In the genomic region with DNA sequence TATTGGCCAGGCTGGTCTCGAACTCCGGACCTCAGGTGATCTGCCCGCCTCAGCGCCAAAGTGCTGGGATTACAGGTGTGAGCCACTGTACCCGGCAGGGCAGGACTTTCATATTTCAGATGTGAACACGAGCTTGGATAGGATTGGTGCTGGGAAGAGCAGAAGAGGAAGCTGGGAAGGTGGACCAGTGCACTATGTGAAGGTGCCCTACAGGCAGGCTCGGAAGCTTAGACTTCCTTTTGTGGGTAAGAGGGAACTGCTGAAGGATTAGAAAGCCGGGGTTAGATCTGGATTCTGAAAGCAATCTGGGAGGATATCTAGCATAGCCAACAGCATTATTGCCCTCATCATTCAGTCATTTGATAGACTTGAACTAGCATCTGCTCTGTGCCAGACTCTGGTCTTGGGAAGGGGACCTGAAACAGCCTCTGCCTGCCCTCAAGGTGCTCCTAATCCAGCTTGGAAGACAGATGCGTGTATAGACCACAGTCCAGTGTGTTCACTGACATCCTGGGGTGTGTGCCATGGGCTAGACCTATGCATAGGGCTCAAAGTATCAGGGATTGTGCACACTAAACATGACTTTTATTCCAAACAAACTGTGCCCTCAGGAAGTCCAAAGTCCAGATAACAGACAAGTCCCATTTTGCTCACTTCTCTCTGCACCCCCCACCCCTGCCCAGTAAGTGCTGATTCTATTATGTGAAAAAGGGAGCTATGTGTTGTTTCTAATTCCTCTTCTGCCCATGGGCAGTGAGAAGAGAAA, we compare ENCODE assay signal across 15 cellular contexts. TPM values are rescaled to one million over a fixed set of nuclear protein-coding genes. Genes with fewer than 3 reads are reported as not detected.
A peak's percentile ranks its signal among the peaks of the same experiment; 100 is the strongest.
DNase-seq lines count a peak whose midpoint lies in the region; ATAC-seq, FAIRE-seq and TF ChIP-seq lines count a peak whose summit lies in the region.
"Had no signal": no experiment of that assay in that cellular context is flagged by ENCODE, and none has a peak within 500 bp of the region (broad histone marks: within the 10 kb centered on the region; RNA-seq: fewer than 3 reads in every experiment).

No MANE protein-coding gene starts in this region.

- WGBS in H9 (ENCODE audit: extremely low coverage, insufficient read length, low lambda C conversion rate), result no CpG with 5 or more reads among the region's 9 CpGs

- H3K4me1 ChIP-seq in H9 (ENCODE audit: insufficient read depth, low read length), result peaks cover 2% of the 10 kb centered on the region; the same call in 1 of the 2 replicates

- no peak for FAIRE-seq in frontal cortex (lab: Jason Lieb, UNC)

- CTCF ChIA-PET in CD4-positive, alpha-beta T cell (lab: Charles Lee), result interaction anchor here (1.1 to 1.8 kb wide), 2 partner anchors 21 to 83 kb away, joined by 4 read pairs; no protein-coding TSS in a partner anchor
- CTCF ChIA-PET in activated CD8-positive, alpha-beta T cell treated with anti-CD3 and anti-CD28 coated beads, Interleukin-2, amount 10 ng/mL, durations not matched to agents 7 days and 5 days (lab: Charles Lee), result interaction anchor here (0.9 to 1.9 kb wide), 3 partner anchors 12 to 52 kb away, joined by 3 to 5 read pairs (median 3); no protein-coding TSS in a partner anchor

- no peaks in the 10 kb centered on the region for H3K9me3 Mint-ChIP-seq in CD4-positive, alpha-beta T cell
- H3K9me3 Mint-ChIP-seq in H9, result peaks cover 0 to 4% of the 10 kb centered on the region in 2 experiments; a peak in 2 of 5 replicates
- no peaks in the 10 kb centered on the region for H3K9me3 Mint-ChIP-seq in activated CD8-positive, alpha-beta T cell treated with anti-CD3 and anti-CD28 coated beads, Interleukin-2, amount 10 ng/mL, durations not matched to agents 7 days and 5 days (ENCODE audit: insufficient read depth)
- H3K9me3 Mint-ChIP-seq in memory B cell, result no peaks in the 10 kb centered on the region

- no peak overlapping the region for H3K9ac ChIP-seq in H9 (ENCODE audit: extremely low read depth, insufficient read length, low read length)

- no peak overlapping the region for H4K8ac ChIP-seq in H9 (replicated peaks; ENCODE audit: insufficient read length, low read depth, low read length)

- no peak overlapping the region for H3K56ac ChIP-seq in H9 (ENCODE audit: insufficient read length, low read depth, low read length)

- intact Hi-C loops in CD4-positive, alpha-beta T cell (cut with DNase I, micrococcal nuclease), result loop anchor here in 1 of 2 experiments (10.0 kb wide), 1 partner anchor 225 kb away; the partner anchor contains the start of gene TBC1D9B

- no peak overlapping the region for H3K18ac ChIP-seq in H9 (ENCODE audit: insufficient read length, low read depth, low read length)

- no peaks in the 10 kb centered on the region for H3K79me2 ChIP-seq in H9 (ENCODE audit: insufficient read depth, low read length)

- H3K4ac ChIP-seq in H9 (ENCODE audit: low read depth, low read length), result no peak overlapping the region

- no peak overlapping the region for H2BK12ac ChIP-seq in H9 (ENCODE audit: insufficient read length, low read depth, low read length)

- no peaks in the 10 kb centered on the region for H3K9me3 ChIP-seq in CD4-positive, alpha-beta T cell (ENCODE audit: control insufficient read depth, low read length)
- H3K9me3 ChIP-seq in H9 (ENCODE audit: control insufficient read depth, low read depth, low read length), result no peaks in the 10 kb centered on the region
- H3K9me3 ChIP-seq: tibial nerve had no signal

- H3K27me3 ChIP-seq in CD4-positive, alpha-beta T cell (ENCODE audit: control insufficient read depth, insufficient read depth, low read length), result no peaks in the 10 kb centered on the region
- no peaks in the 10 kb centered on the region for H3K27me3 ChIP-seq in H9 (ENCODE audit: insufficient read depth, low read length)
- H3K27me3 ChIP-seq: tibial nerve had no signal

- H3K23ac ChIP-seq in H9 (ENCODE audit: insufficient read length, low read depth, low read length), result no peak overlapping the region

- no peaks in the 10 kb centered on the region for H4K20me1 ChIP-seq in H9 (ENCODE audit: control insufficient read depth, insufficient read depth, insufficient read length)

- H3K4me3 Mint-ChIP-seq in CD4-positive, alpha-beta T cell, result peak overlapping the region; percentile 82
- H3K4me3 Mint-ChIP-seq in H9, result peak overlapping the region; percentile 39 to 42; a peak in 4 of 5 replicates
- peak overlapping the region; percentile 65 for H3K4me3 Mint-ChIP-seq in activated CD8-positive, alpha-beta T cell treated with anti-CD3 and anti-CD28 coated beads, Interleukin-2, amount 10 ng/mL, durations not matched to agents 7 days and 5 days
- peak overlapping the region; percentile 58 for H3K4me3 Mint-ChIP-seq in memory B cell

- H3K14ac ChIP-seq in H9 (ENCODE audit: insufficient read depth, low read length), result no peak overlapping the region

- no peak for TF ChIP-seq CTCF in CD4-positive, alpha-beta T cell (IDR thresholded peaks at IDR 0.05)
- TF ChIP-seq CTCF in H9 (conservative IDR thresholded peaks at IDR 0.05), result no peak

- H2BK5ac ChIP-seq in H9 (ENCODE audit: insufficient read length, low read length), result no peak overlapping the region

- no peak overlapping the region for H3T11ph ChIP-seq in H9 (ENCODE audit: low read length)

- H2BK120ac ChIP-seq in H9 (ENCODE audit: low read depth, low read length, poor library complexity, severe bottlenecking), result no peak overlapping the region

- H3K4me1 Mint-ChIP-seq in CD4-positive, alpha-beta T cell (ENCODE audit: low read depth), result peaks cover 35% of the 10 kb centered on the region
- H3K4me1 Mint-ChIP-seq in H9, result peaks cover 15 to 19% of the 10 kb centered on the region in 2 experiments
- H3K4me1 Mint-ChIP-seq in activated CD8-positive, alpha-beta T cell treated with anti-CD3 and anti-CD28 coated beads, Interleukin-2, amount 10 ng/mL, durations not matched to agents 7 days and 5 days (ENCODE audit: low read depth), result peaks cover 35% of the 10 kb centered on the region
- H3K4me1 Mint-ChIP-seq in memory B cell, result peaks cover 22% of the 10 kb centered on the region

- H2AK5ac ChIP-seq in H9 (ENCODE audit: insufficient read length, low read length), result no peak overlapping the region

- POLR2A ChIA-PET in CD4-positive, alpha-beta T cell (lab: Charles Lee), result interaction anchor here (0.5 to 3.7 kb wide), 8 partner anchors 9 to 1454 kb away, joined by 3 to 53 read pairs (median 4); partner anchors contain the start of genes CANX, HNRNPH1 and MAML1
- POLR2A ChIA-PET in activated CD8-positive, alpha-beta T cell treated with anti-CD3 and anti-CD28 coated beads, Interleukin-2, amount 10 ng/mL, durations not matched to agents 7 days and 5 days (lab: Charles Lee), result interaction anchor here (1.3 to 5.2 kb wide), 3 partner anchors 17 to 57 kb away, joined by 5 to 45 read pairs (median 22); partner anchors contain the start of genes CANX and HNRNPH1

- H3K27ac ChIP-seq in CD4-positive, alpha-beta T cell (ENCODE audit: low read depth, low read length), result no peak overlapping the region
- no peak overlapping the region for H3K27ac ChIP-seq in H9 (ENCODE audit: insufficient read length, low read depth, low read length)
- H3K27ac ChIP-seq: coronary artery had no signal

- H3K27me3 Mint-ChIP-seq in CD4-positive, alpha-beta T cell, result no peaks in the 10 kb centered on the region
- H3K27me3 Mint-ChIP-seq in H9 (ENCODE audit: low read depth) (peaks cover 4% of the 10 kb centered on the region), memory B cell (no peaks in the 10 kb centered on the region)
- H3K27me3 Mint-ChIP-seq in activated CD8-positive, alpha-beta T cell treated with anti-CD3 and anti-CD28 coated beads, Interleukin-2, amount 10 ng/mL, durations not matched to agents 7 days and 5 days (ENCODE audit: low read depth), result no peaks in the 10 kb centered on the region

- peak overlapping the region; percentile 83 for H3K27ac Mint-ChIP-seq in CD4-positive, alpha-beta T cell
- H3K27ac Mint-ChIP-seq in H9 (no peak overlapping the region; a peak in 1 of 7 replicates), memory B cell (no peak overlapping the region)
- peak overlapping the region; percentile 50 for H3K27ac Mint-ChIP-seq in activated CD8-positive, alpha-beta T cell treated with anti-CD3 and anti-CD28 coated beads, Interleukin-2, amount 10 ng/mL, durations not matched to agents 7 days and 5 days

- no peaks in the 10 kb centered on the region for H3K79me1 ChIP-seq in H9 (ENCODE audit: insufficient read depth, low read depth, low read length, poor library complexity, severe bottlenecking)

- H3K36me3 Mint-ChIP-seq in CD4-positive, alpha-beta T cell (ENCODE audit: low read depth), result peaks cover 9% of the 10 kb centered on the region
- H3K36me3 Mint-ChIP-seq in H9 (ENCODE audit: insufficient read depth in 1 of 3, low read depth in 3 of 3), result peaks cover 13 to 20% (median 18%) of the 10 kb centered on the region in 3 experiments
- H3K36me3 Mint-ChIP-seq in activated CD8-positive, alpha-beta T cell treated with anti-CD3 and anti-CD28 coated beads, Interleukin-2, amount 10 ng/mL, durations not matched to agents 7 days and 5 days (ENCODE audit: low read depth), result peaks cover 41% of the 10 kb centered on the region
- H3K36me3 Mint-ChIP-seq in memory B cell, result peaks cover under 1% of the 10 kb centered on the region

- DNase-seq in CD4-positive, alpha-beta T cell, result no peak
- DNase-seq in H9 (no peak), memory B cell (ENCODE audit: low spot score in 2 of 2) (no peak), OCI-M2 (lab: John Stamatoyannopoulos, UW; ENCODE audit: unreplicated experiment) (no peak), DMS79 (lab: John Stamatoyannopoulos, UW) (no peak), frontal cortex (ENCODE audit: low spot score in 2 of 2) (no peak)
- no peak for DNase-seq in activated CD8-positive, alpha-beta T cell treated with anti-CD3 and anti-CD28 coated beads, Interleukin-2, amount 10 ng/mL, durations not matched to agents 7 days and 5 days
- DNase-seq: COR-L47, NCI-H1105 treated with DMSO at 0.1 percent for 48 hours, NCI-H510A treated with DMSO at 0.1 percent for 48 hours, Right ventricle myocardium superior had no signal

- H4K91ac ChIP-seq in H9 (ENCODE audit: insufficient read length, low read depth, low read length), result no peak overlapping the region

- H2BK20ac ChIP-seq in H9 (ENCODE audit: low read depth, low read length, poor library complexity, severe bottlenecking), result no peak overlapping the region

- no peak overlapping the region for H2AFZ ChIP-seq in H9 (ENCODE audit: low read length)

- H2BK15ac ChIP-seq in H9 (ENCODE audit: low read depth, low read length), result no peak overlapping the region

- no peak for ATAC-seq in CD4-positive, alpha-beta T cell (ENCODE audit: poor library complexity)
- no peak for ATAC-seq in activated CD8-positive, alpha-beta T cell treated with anti-CD3 and anti-CD28 coated beads, Interleukin-2, amount 10 ng/mL, durations not matched to agents 7 days and 5 days
- ATAC-seq in memory B cell (ENCODE audit: low read depth), result no peak
- no peak for ATAC-seq in GM18502 (IDR thresholded peaks at IDR 0.05; ENCODE audit: poor library complexity, unreplicated experiment)

- no peak overlapping the region for H4K5ac ChIP-seq in H9 (ENCODE audit: insufficient read length, low read depth, low read length)

- peaks cover 15% of the 10 kb centered on the region for H3K23me2 ChIP-seq in H9 (ENCODE audit: insufficient read length, low read depth, low read length, poor library complexity, severe bottlenecking)

- H3K4me2 ChIP-seq in H9 (ENCODE audit: insufficient read depth, insufficient read length, low read length), result no peak overlapping the region

RNA-seq across cellular contexts. Expression of gene CBY3, which starts 0.6 kb away (rescaled TPM):
- under 1 TPM; 0.36 to 0.64 TPM for total RNA-seq in CD4-positive, alpha-beta T cell
- total RNA-seq in H9 (2021) (0.50 and 1.6 TPM in 2 replicates), frontal cortex (not detected)
- total RNA-seq in activated CD8-positive, alpha-beta T cell treated with anti-CD3 and anti-CD28 coated beads, Interleukin-2, amount 10 ng/mL, durations not matched to agents 7 days and 5 days, result under 1 TPM in 1 of 2 experiments, not detected in 1; 0.55 TPM
- total RNA-seq: myocyte, Right ventricle myocardium superior had no signal

RNA-seq across cellular contexts. Expression of gene CANX, which starts 18.6 kb away (rescaled TPM):
- total RNA-seq in CD4-positive, alpha-beta T cell, result 100 to 1,000 TPM; 150 to 152 TPM
- total RNA-seq in H9 (2021) (518 and 538 TPM in 2 replicates), frontal cortex (405 TPM)
- 100 to 1,000 TPM; 352 to 366 TPM for total RNA-seq in activated CD8-positive, alpha-beta T cell treated with anti-CD3 and anti-CD28 coated beads, Interleukin-2, amount 10 ng/mL, durations not matched to agents 7 days and 5 days

RNA-seq across cellular contexts. Expression of gene MAML1, which starts 52.4 kb away (rescaled TPM):
- total RNA-seq in CD4-positive, alpha-beta T cell, result 10 to 100 TPM; 21.8 to 22.2 TPM
- total RNA-seq in H9 (2021), result 50.8 and 51.1 TPM in 2 replicates
- 10 to 100 TPM; 28.9 to 30.0 TPM for total RNA-seq in activated CD8-positive, alpha-beta T cell treated with anti-CD3 and anti-CD28 coated beads, Interleukin-2, amount 10 ng/mL, durations not matched to agents 7 days and 5 days
- 7.3 TPM for total RNA-seq in frontal cortex

RNA-seq across cellular contexts. Expression of gene HNRNPH1, which starts 56.7 kb away (rescaled TPM):
- 1,000 to 10,000 TPM; 2,404 to 2,435 TPM for total RNA-seq in CD4-positive, alpha-beta T cell
- total RNA-seq in H9 (2021) (1,042 and 1,066 TPM in 2 replicates), frontal cortex (818 TPM)
- 100 to 1,000 TPM; 869 to 884 TPM for total RNA-seq in activated CD8-positive, alpha-beta T cell treated with anti-CD3 and anti-CD28 coated beads, Interleukin-2, amount 10 ng/mL, durations not matched to agents 7 days and 5 days

Comparison
In these comparisons a context has a peak if more than half of its experiments do, and no peak if none do; other contexts are left out.
1. H3K27ac Mint-ChIP-seq: peak in CD4-positive, alpha-beta T cell (single experiment) and activated CD8-positive, alpha-beta T cell treated with anti-CD3 and anti-CD28 coated beads, Interleukin-2, amount 10 ng/mL, durations not matched to agents 7 days and 5 days (single experiment); none in H9 (0 of 3) and memory B cell (single experiment).
2. Peak in every context shown above with its lines, with median percentiles within 50 percentile points of each other: H3K4me3 Mint-ChIP-seq.